ENCODE assay signal across 19 cellular contexts in genomic region chr9:88759374-88759773, GRCh38.
"Had no signal": no experiment of that assay in that cellular context is flagged by ENCODE, and none has a peak within 500 bp of the region (broad histone marks: within the 10 kb centered on the region; RNA-seq: fewer than 3 reads in every experiment).

No MANE protein-coding gene starts in this region.

- H3K27ac ChIP-seq: colonic mucosa, pancreas, sigmoid colon, spleen, VCaP had no signal

- H3K36me3 Mint-ChIP-seq: activated naive CD8-positive, alpha-beta T cell; naive B cell; stimulated activated naive B cell treated with anti-CD40 and anti-IgM and Interleukin-4, amounts not matched to agents 10 μg/mL and 1 μg/mL and 100 μg/mL, for 72 hours had no signal

- H3K27me3 ChIP-seq: colonic mucosa, pancreas, sigmoid colon, spleen had no signal

- H3K27ac Mint-ChIP-seq: activated naive CD8-positive, alpha-beta T cell; activated T-helper 1 cell treated with anti-CD3 and anti-CD28 coated beads, Interleukin-12 subunit alpha, Interleukin-12 subunit beta, Interleukin-2, Interleukin-4 antibody, amounts not matched to agents 30 ng/mL and 10 ng/mL and 1 ng/mL, durations not matched to agents 14 hours and 24 hours and 36 hours; stimulated activated naive B cell treated with anti-CD40 and anti-IgM and Interleukin-4, amounts not matched to agents 10 μg/mL and 1 μg/mL and 100 μg/mL, for 72 hours had no signal

- H3K4me1 Mint-ChIP-seq: central memory CD8-positive, alpha-beta T cell; naive B cell; stimulated activated naive B cell treated with anti-CD40 and anti-IgM and Interleukin-4, amounts not matched to agents 10 μg/mL and 1 μg/mL and 100 μg/mL, for 72 hours had no signal

- DNase-seq: activated CD4-positive, alpha-beta T cell treated with anti-CD3 and anti-CD28 coated beads for 1 hour; activated CD4-positive, alpha-beta T cell treated with anti-CD3 and anti-CD28 coated beads, Interleukin-2, amount 50 U/mL, for 48 hours; colonic mucosa; foreskin melanocyte; glutamatergic neuron; hypothalamus; islet precursor cell; mammary epithelial cell; mucosa of descending colon; naive B cell; pancreas; sigmoid colon; spleen; stimulated activated naive B cell treated with anti-CD40 and anti-IgM and Interleukin-4, amounts not matched to agents 10 μg/mL and 1 μg/mL and 100 μg/mL, for 72 hours; T-helper 2 cell had no signal

- H3K36me3 ChIP-seq: colonic mucosa, pancreas, sigmoid colon, spleen had no signal

- H3K9me3 ChIP-seq: colonic mucosa, mucosa of descending colon, pancreas, sigmoid colon, spleen had no signal

- H3K4me1 ChIP-seq: colonic mucosa, pancreas, spleen had no signal

- H3K4me3 Mint-ChIP-seq: activated naive CD8-positive, alpha-beta T cell; activated T-helper 1 cell treated with anti-CD3 and anti-CD28 coated beads, Interleukin-12 subunit alpha, Interleukin-12 subunit beta, Interleukin-2, Interleukin-4 antibody, amounts not matched to agents 30 ng/mL and 10 ng/mL and 1 ng/mL, durations not matched to agents 14 hours and 24 hours and 36 hours; central memory CD8-positive, alpha-beta T cell; stimulated activated naive B cell treated with anti-CD40 and anti-IgM and Interleukin-4, amounts not matched to agents 10 μg/mL and 1 μg/mL and 100 μg/mL, for 72 hours had no signal

- H3K9me3 Mint-ChIP-seq: activated T-helper 1 cell treated with anti-CD3 and anti-CD28 coated beads, Interleukin-12 subunit alpha, Interleukin-12 subunit beta, Interleukin-2, Interleukin-4 antibody, amounts not matched to agents 30 ng/mL and 10 ng/mL and 1 ng/mL, durations not matched to agents 14 hours and 24 hours and 36 hours; central memory CD8-positive, alpha-beta T cell had no signal

- H3K4me3 ChIP-seq: colonic mucosa, mucosa of descending colon, pancreas, sigmoid colon, spleen had no signal
